Comparison of ENCODE assay signal across 24 cellular contexts in the genomic region with DNA sequence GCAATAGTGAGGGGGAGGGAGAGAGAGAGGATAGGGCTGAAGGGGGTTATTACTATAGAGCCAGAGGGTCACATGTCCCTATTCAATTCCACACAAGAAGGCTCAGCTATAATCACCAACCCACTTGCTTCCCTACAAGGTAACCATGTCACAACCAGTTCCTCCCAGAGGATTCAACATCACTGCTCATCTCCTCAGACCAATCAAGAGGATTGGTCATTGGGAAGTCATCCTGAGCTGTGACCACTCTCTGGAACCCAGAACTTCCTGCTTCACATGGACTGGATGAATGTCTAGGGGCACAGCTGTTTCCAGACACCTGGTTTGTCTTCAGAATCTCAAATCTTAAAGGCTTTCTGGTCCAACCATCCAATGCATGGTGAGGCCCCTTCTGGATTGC.
"Had no signal": no experiment of that assay in that cellular context is flagged by ENCODE, and none has a peak within 500 bp of the region (broad histone marks: within the 10 kb centered on the region; RNA-seq: fewer than 3 reads in every experiment).

No MANE protein-coding gene starts in this region.

- H3K4me1 Mint-ChIP-seq: activated CD4-positive, alpha-beta T cell treated with anti-CD3 and anti-CD28 coated beads, Interleukin-2, amount 10 ng/mL, durations not matched to agents 7 days and 5 days; activated naive CD8-positive, alpha-beta T cell treated with anti-CD3 and anti-CD28 coated beads, Interleukin-2, amount 50 U/mL, for 24 hours had no signal

- H3K4me3 Mint-ChIP-seq: activated CD4-positive, alpha-beta memory T cell treated with anti-CD3 and anti-CD28 coated beads for 36 hours; activated CD4-positive, alpha-beta T cell treated with anti-CD3 and anti-CD28 coated beads, Interleukin-2, amount 10 ng/mL, durations not matched to agents 7 days and 5 days; activated naive CD8-positive, alpha-beta T cell treated with anti-CD3 and anti-CD28 coated beads, Interleukin-2, amount 50 U/mL, for 24 hours; activated T-cell treated with anti-CD3 and anti-CD28 coated beads, Interleukin-2, amount 50 U/mL, for 4 hours; T-cell had no signal

- H3K36me3 Mint-ChIP-seq: activated CD4-positive, alpha-beta memory T cell treated with anti-CD3 and anti-CD28 coated beads for 36 hours; T-cell had no signal

- H3K27me3 Mint-ChIP-seq: activated naive CD8-positive, alpha-beta T cell treated with anti-CD3 and anti-CD28 coated beads, Interleukin-2, amount 50 U/mL, for 24 hours had no signal

- H3K9ac ChIP-seq: KMS-11 had no signal

- H3K4me3 ChIP-seq: MG63 had no signal

- H3K4me2 ChIP-seq: KMS-11 had no signal

- H3K27me3 ChIP-seq: brain microvascular endothelial cell had no signal

- H3K27ac ChIP-seq: brain microvascular endothelial cell, KMS-11 had no signal

- DNase-seq: activated CD4-positive, alpha-beta memory T cell treated with anti-CD3 and anti-CD28 coated beads for 36 hours; activated CD4-positive, alpha-beta T cell treated with anti-CD3 and anti-CD28 coated beads, Interleukin-2, amount 10 ng/mL, durations not matched to agents 7 days and 5 days; activated CD4-positive, CD25-positive, alpha-beta regulatory T cell; activated CD8-positive, alpha-beta memory T cell treated with anti-CD3 and anti-CD28 coated beads for 24 hours; activated effector memory CD4-positive, alpha-beta T cell treated with anti-CD3 and anti-CD28 coated beads, Interleukin-2, amount 50 U/mL, for 16 hours; activated naive CD4-positive, alpha-beta T cell treated with Interleukin-2 at 50 U/mL for 16 hours; activated naive CD8-positive, alpha-beta T cell treated with anti-CD3 and anti-CD28 coated beads, Interleukin-2, amount 50 U/mL, for 24 hours; activated T-cell treated with anti-CD3 and anti-CD28 coated beads, Interleukin-2, amount 50 U/mL, for 4 hours; amniotic stem cell; brain microvascular endothelial cell; central memory CD4-positive, alpha-beta T cell; MG63; MV-4-11; NCI-H1417 treated with DMSO at 0.1 percent for 48 hours; NCI-H1694; NCI-H2107; NCI-H524; PC-3; SIG-M5; T-cell; T-helper 2 cell; T1000 had no signal

- H3K27ac Mint-ChIP-seq: activated CD4-positive, alpha-beta memory T cell treated with anti-CD3 and anti-CD28 coated beads for 36 hours; activated CD4-positive, alpha-beta T cell treated with anti-CD3 and anti-CD28 coated beads, Interleukin-2, amount 10 ng/mL, durations not matched to agents 7 days and 5 days; activated naive CD4-positive, alpha-beta T cell treated with anti-CD3 and anti-CD28 coated beads, Interleukin-2, amount 50 U/mL, for 72 hours; activated naive CD8-positive, alpha-beta T cell treated with anti-CD3 and anti-CD28 coated beads, Interleukin-2, amount 50 U/mL, for 24 hours; T-cell had no signal

- ATAC-seq: activated naive CD4-positive, alpha-beta T cell treated with anti-CD3 and anti-CD28 coated beads, Interleukin-2, amount 50 U/mL, for 72 hours; activated naive CD8-positive, alpha-beta T cell treated with anti-CD3 and anti-CD28 coated beads, Interleukin-2, amount 50 U/mL, for 24 hours; activated T-cell treated with anti-CD3 and anti-CD28 coated beads, Interleukin-2, amount 50 U/mL, for 4 hours; T-cell had no signal

- H3K36me3 ChIP-seq: brain microvascular endothelial cell, MG63 had no signal
